9 cellular contexts compared by ENCODE assay signal in the genomic region with DNA sequence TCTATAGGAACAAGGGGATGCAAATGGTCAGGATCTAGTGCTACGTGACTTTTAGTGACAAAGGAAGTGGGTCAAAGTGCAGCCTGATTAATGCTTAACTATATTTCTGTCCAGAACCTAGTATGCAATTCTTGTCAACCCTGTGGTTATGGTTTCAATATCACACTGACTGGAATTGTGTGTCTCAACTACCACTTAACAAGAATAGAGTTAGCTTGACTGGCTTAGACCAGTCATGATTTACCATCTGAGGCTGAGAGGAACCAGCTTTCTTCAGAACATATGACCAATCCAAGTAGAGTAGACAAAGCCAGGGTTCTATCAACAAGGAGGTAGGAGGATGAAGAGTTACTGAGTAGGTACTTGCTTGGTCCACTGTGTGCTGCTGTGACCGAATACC. TPM values are rescaled to one million over a fixed set of nuclear protein-coding genes. Genes with fewer than 3 reads are reported as not detected.
A peak's percentile ranks its signal among the peaks of the same experiment; 100 is the strongest.
DNase-seq lines count a peak whose midpoint lies in the region; ATAC-seq, FAIRE-seq and TF ChIP-seq lines count a peak whose summit lies in the region.
"Had no signal": no experiment of that assay in that cellular context is flagged by ENCODE, and none has a peak within 500 bp of the region (broad histone marks: within the 10 kb centered on the region; RNA-seq: fewer than 3 reads in every experiment).

No MANE protein-coding gene starts in this region.

- no peak overlapping the region for H3K4me3 ChIP-seq in left ventricle myocardium inferior
- no peak overlapping the region for H3K4me3 ChIP-seq in Karpas-422 (ENCODE audit: low read length)

- no peaks in the 10 kb centered on the region for H3K79me2 ChIP-seq in Karpas-422 (ENCODE audit: low read length)

- no peaks in the 10 kb centered on the region for H4K20me1 ChIP-seq in Karpas-422 (ENCODE audit: insufficient read depth, low read depth, low read length)

- intact Hi-C loops in left ventricle myocardium inferior (cut with micrococcal nuclease): no loop called here

- H3K9me3 ChIP-seq in left ventricle myocardium inferior (replicated peaks) (no peaks in the 10 kb centered on the region), Karpas-422 (ENCODE audit: low read length) (no peaks in the 10 kb centered on the region)

- TF ChIP-seq CTCF in left ventricle myocardium inferior (IDR thresholded peaks at IDR 0.05; ENCODE audit: borderline replicate concordance): no peak

- DNase-seq in DMS53 treated with DMSO at 0.1 percent for 48 hours (lab: John Stamatoyannopoulos, UW; ENCODE audit: unreplicated experiment): peak; percentile 18
- DNase-seq in GM19239 (ENCODE audit: insufficient read length, low spot score): no peak
- DNase-seq in left ventricle myocardium inferior: no peak
- DNase-seq in Karpas-422: no peak
- no peak for DNase-seq in NCI-H510A treated with DMSO at 0.1 percent for 48 hours (lab: John Stamatoyannopoulos, UW)
- DNase-seq in DMS79 treated with DMSO at 0.1 percent for 48 hours (lab: John Stamatoyannopoulos, UW): no peak

- H3K4me1 ChIP-seq in left ventricle myocardium inferior (peaks cover 21% of the 10 kb centered on the region), Karpas-422 (ENCODE audit: low read length) (no peaks in the 10 kb centered on the region)

- H3K9me2 ChIP-seq in Karpas-422 (replicated peaks; ENCODE audit: insufficient read depth, low read length): no peaks in the 10 kb centered on the region

- no peak overlapping the region for H2AFZ ChIP-seq in Karpas-422 (ENCODE audit: low read length)

- H3K36me3 ChIP-seq in left ventricle myocardium inferior: peaks cover 33% of the 10 kb centered on the region
- H3K36me3 ChIP-seq in Karpas-422 (ENCODE audit: insufficient read depth, low read length): no peaks in the 10 kb centered on the region

- H3K4me2 ChIP-seq in Karpas-422 (ENCODE audit: low read depth, low read length, poor library complexity, severe bottlenecking): no peak overlapping the region

- H3K27me3 ChIP-seq in left ventricle myocardium inferior (ENCODE audit: low read depth) (no peaks in the 10 kb centered on the region), Karpas-422 (ENCODE audit: low read length) (no peaks in the 10 kb centered on the region)

- peak; percentile 88 for FAIRE-seq in GM19239 (lab: Jason Lieb, UNC)
- FAIRE-seq: GM12892 had no signal

- no peak overlapping the region for H3K9ac ChIP-seq in Karpas-422 (ENCODE audit: low read length)

- H3K27ac ChIP-seq in left ventricle myocardium inferior (replicated peaks) (no peak overlapping the region), Karpas-422 (ENCODE audit: low read length) (no peak overlapping the region)

- peak; percentile 97 for ATAC-seq in HG02840 (IDR thresholded peaks at IDR 0.05; ENCODE audit: low FRiP score, unreplicated experiment)
- ATAC-seq in HG03575 (IDR thresholded peaks at IDR 0.05; ENCODE audit: extremely low read depth, insufficient number of reproducible peaks, low FRiP score, unreplicated experiment): peak; percentile 98

RNA-seq across cellular contexts. Expression of gene MYPN, which starts 54.4 kb away (rescaled TPM):
- total RNA-seq in left ventricle myocardium inferior: 124 TPM
- not detected in 2 replicates for total RNA-seq in Karpas-422 (2014; rRNA removed; shearing (Covaris generic); ENCODE audit: low replicate concordance)

Comparison
In these comparisons a context has a peak if more than half of its experiments do, and no peak if none do; other contexts are left out.
1. RNA of gene MYPN, which starts 54.4 kb away (total RNA-seq): 124 TPM in left ventricle myocardium inferior (single experiment); not detected in Karpas-422; every median in the first group is over 100 times any median in the second.